ENCODE assay signal across 9 cellular contexts in the genomic region with DNA sequence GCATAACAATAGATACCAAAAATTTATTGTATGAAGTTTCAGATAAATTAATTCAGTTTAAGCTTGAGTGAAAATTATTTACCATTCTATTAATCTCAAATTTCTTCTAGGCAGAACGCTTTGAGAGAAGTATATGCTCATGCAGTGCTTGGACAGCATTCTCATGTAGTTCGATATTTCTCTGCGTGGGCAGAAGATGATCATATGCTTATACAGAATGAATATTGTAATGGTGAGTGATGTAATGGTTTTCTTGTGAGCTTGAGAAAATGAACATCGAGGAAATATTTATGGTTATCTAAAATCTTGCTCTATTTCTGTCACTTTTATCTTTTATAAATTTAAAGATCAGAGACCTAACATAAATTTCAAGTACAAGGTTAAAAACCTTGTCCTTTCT. TPM values are rescaled to one million over a fixed set of nuclear protein-coding genes. Genes with fewer than 3 reads are reported as not detected.
DNase-seq lines count a peak whose midpoint lies in the region; ATAC-seq and TF ChIP-seq lines count a peak whose summit lies in the region.
"Had no signal": no experiment of that assay in that cellular context is flagged by ENCODE, and none has a peak within 500 bp of the region (broad histone marks: within the 10 kb centered on the region; RNA-seq: fewer than 3 reads in every experiment).

No MANE protein-coding gene starts in this region.

- in situ Hi-C loops in ACHN (cut with HindIII; ENCODE audit: low pct_ligation_motif_present, low pct_unique_long_range_greater_than_20kb, low sequenced_read_pairs), result no loop called here

- H3K4me3 ChIP-seq in right cardiac atrium (ENCODE audit: low read length) (peak overlapping the region; percentile 86), thoracic aorta (peak overlapping the region; percentile 85)

- H3K27ac ChIP-seq in right cardiac atrium (ENCODE audit: low read length) (no peak overlapping the region), thoracic aorta (peak overlapping the region; percentile 86 to 96)

- no peaks in the 10 kb centered on the region for H3K9me3 Mint-ChIP-seq in activated CD8-positive, alpha-beta memory T cell treated with anti-CD3 and anti-CD28 coated beads, Interleukin-2, amount 10 ng/mL, durations not matched to agents 7 days and 5 days (ENCODE audit: low read depth)
- no peaks in the 10 kb centered on the region for H3K9me3 Mint-ChIP-seq in activated T-helper 1 cell treated with anti-CD3 and anti-CD28 coated beads, Interleukin-12 subunit alpha, Interleukin-12 subunit beta, Interleukin-2, Interleukin-4 antibody, amounts not matched to agents 30 ng/mL and 10 ng/mL and 1 ng/mL, durations not matched to agents 14 hours and 24 hours and 36 hours

- TF ChIP-seq CTCF in thoracic aorta (IDR thresholded peaks at IDR 0.05), result no peak

- WGBS in right cardiac atrium, result 38% methylated on average over 4 of the region's 4 CpGs

- CTCF ChIA-PET in activated CD8-positive, alpha-beta memory T cell treated with anti-CD3 and anti-CD28 coated beads, Interleukin-2, amount 10 ng/mL, durations not matched to agents 7 days and 5 days (lab: Charles Lee), result interaction anchor here (0.6 to 7.7 kb wide), 13 partner anchors 11 to 731 kb away, joined by 3 to 78 read pairs (median 4); no protein-coding TSS in a partner anchor

- peaks cover 1% of the 10 kb centered on the region for H3K4me1 ChIP-seq in right cardiac atrium (ENCODE audit: control insufficient read depth, insufficient read depth, low read length)
- peaks cover 2 to 18% of the 10 kb centered on the region in 2 donors for H3K4me1 ChIP-seq in thoracic aorta (ENCODE audit: control insufficient read depth in 1 of 2, low read depth in 2 of 2)

- H3K4me3 Mint-ChIP-seq in activated CD8-positive, alpha-beta memory T cell treated with anti-CD3 and anti-CD28 coated beads, Interleukin-2, amount 10 ng/mL, durations not matched to agents 7 days and 5 days, result peak overlapping the region; percentile 89
- peak overlapping the region; percentile 93 for H3K4me3 Mint-ChIP-seq in activated T-helper 1 cell treated with anti-CD3 and anti-CD28 coated beads, Interleukin-12 subunit alpha, Interleukin-12 subunit beta, Interleukin-2, Interleukin-4 antibody, amounts not matched to agents 30 ng/mL and 10 ng/mL and 1 ng/mL, durations not matched to agents 14 hours and 24 hours and 36 hours

- no peaks in the 10 kb centered on the region for H3K27me3 Mint-ChIP-seq in activated CD8-positive, alpha-beta memory T cell treated with anti-CD3 and anti-CD28 coated beads, Interleukin-2, amount 10 ng/mL, durations not matched to agents 7 days and 5 days
- H3K27me3 Mint-ChIP-seq in activated T-helper 1 cell treated with anti-CD3 and anti-CD28 coated beads, Interleukin-12 subunit alpha, Interleukin-12 subunit beta, Interleukin-2, Interleukin-4 antibody, amounts not matched to agents 30 ng/mL and 10 ng/mL and 1 ng/mL, durations not matched to agents 14 hours and 24 hours and 36 hours (ENCODE audit: insufficient read depth), result no peaks in the 10 kb centered on the region

- H3K9me3 ChIP-seq in right cardiac atrium (ENCODE audit: control insufficient read depth, low read length), result no peaks in the 10 kb centered on the region
- no peaks in the 10 kb centered on the region for H3K9me3 ChIP-seq in thoracic aorta

- peaks cover 46% of the 10 kb centered on the region for H3K4me1 Mint-ChIP-seq in activated CD8-positive, alpha-beta memory T cell treated with anti-CD3 and anti-CD28 coated beads, Interleukin-2, amount 10 ng/mL, durations not matched to agents 7 days and 5 days
- H3K4me1 Mint-ChIP-seq in activated T-helper 1 cell treated with anti-CD3 and anti-CD28 coated beads, Interleukin-12 subunit alpha, Interleukin-12 subunit beta, Interleukin-2, Interleukin-4 antibody, amounts not matched to agents 30 ng/mL and 10 ng/mL and 1 ng/mL, durations not matched to agents 14 hours and 24 hours and 36 hours (ENCODE audit: low read depth), result peaks cover 63% of the 10 kb centered on the region

- intact Hi-C loops in activated T-helper 1 cell treated with anti-CD3 and anti-CD28 coated beads, Interleukin-12 subunit alpha, Interleukin-12 subunit beta, Interleukin-2, Interleukin-4 antibody, amounts not matched to agents 30 ng/mL and 10 ng/mL and 1 ng/mL, durations not matched to agents 14 hours and 24 hours and 36 hours (cut with micrococcal nuclease), result loop anchor here (5.0 to 10.0 kb wide), 3 partner anchors 892 to 1228 kb away; partner anchors contain the start of genes CTR9, EIF4G2, RPL27A and TRIM66
- intact Hi-C loops in right cardiac atrium (cut with DNase I), result loop anchor here in 1 of 4 donors (10.0 kb wide), 1 partner anchor 52 kb away; no protein-coding TSS in a partner anchor
- intact Hi-C loops in left colon (cut with DNase I, micrococcal nuclease), result no loop called here

- peak overlapping the region; percentile 84 for H3K27ac Mint-ChIP-seq in activated CD8-positive, alpha-beta memory T cell treated with anti-CD3 and anti-CD28 coated beads, Interleukin-2, amount 10 ng/mL, durations not matched to agents 7 days and 5 days
- peak overlapping the region; percentile 36 for H3K27ac Mint-ChIP-seq in activated T-helper 1 cell treated with anti-CD3 and anti-CD28 coated beads, Interleukin-12 subunit alpha, Interleukin-12 subunit beta, Interleukin-2, Interleukin-4 antibody, amounts not matched to agents 30 ng/mL and 10 ng/mL and 1 ng/mL, durations not matched to agents 14 hours and 24 hours and 36 hours

- H3K27me3 ChIP-seq in right cardiac atrium (ENCODE audit: control insufficient read depth, insufficient read depth) (no peaks in the 10 kb centered on the region), thoracic aorta (replicated peaks; ENCODE audit: insufficient read depth) (no peaks in the 10 kb centered on the region)

- no peak for DNase-seq in activated CD8-positive, alpha-beta memory T cell treated with anti-CD3 and anti-CD28 coated beads, Interleukin-2, amount 10 ng/mL, durations not matched to agents 7 days and 5 days
- no peak for DNase-seq in activated CD8-positive, alpha-beta memory T cell treated with anti-CD3 and anti-CD28 coated beads, Interleukin-2, amount 50 U/mL, for 4 hours
- no peak for DNase-seq in activated T-helper 1 cell treated with anti-CD3 and anti-CD28 coated beads, Interleukin-12 subunit alpha, Interleukin-12 subunit beta, Interleukin-2, Interleukin-4 antibody, amounts not matched to agents 30 ng/mL and 10 ng/mL and 1 ng/mL, durations not matched to agents 14 hours and 24 hours and 36 hours (ENCODE audit: low spot score)
- DNase-seq in right cardiac atrium (no peak), thoracic aorta (ENCODE audit: low spot score) (no peak), MV-4-11 (lab: John Stamatoyannopoulos, UW) (no peak), ACHN (no peak), left colon (no peak)
- DNase-seq: foreskin melanocyte had no signal

- H3K36me3 Mint-ChIP-seq in activated CD8-positive, alpha-beta memory T cell treated with anti-CD3 and anti-CD28 coated beads, Interleukin-2, amount 10 ng/mL, durations not matched to agents 7 days and 5 days, result peaks cover 68% of the 10 kb centered on the region
- peaks cover 56% of the 10 kb centered on the region for H3K36me3 Mint-ChIP-seq in activated T-helper 1 cell treated with anti-CD3 and anti-CD28 coated beads, Interleukin-12 subunit alpha, Interleukin-12 subunit beta, Interleukin-2, Interleukin-4 antibody, amounts not matched to agents 30 ng/mL and 10 ng/mL and 1 ng/mL, durations not matched to agents 14 hours and 24 hours and 36 hours (ENCODE audit: low read depth)

- H3K36me3 ChIP-seq in thoracic aorta, result peaks cover 8% of the 10 kb centered on the region

- no peak for ATAC-seq in activated CD8-positive, alpha-beta memory T cell treated with anti-CD3 and anti-CD28 coated beads, Interleukin-2, amount 10 ng/mL, durations not matched to agents 7 days and 5 days
- ATAC-seq in right cardiac atrium (no peak), thoracic aorta (ENCODE audit: insufficient number of reproducible peaks, low FRiP score, low read depth) (no peak), left colon (no peak)

RNA-seq across cellular contexts. Expression of gene WEE1, which starts 3.6 kb away (rescaled TPM):
- 10 to 100 TPM; 76.8 to 83.3 TPM for total RNA-seq in activated CD8-positive, alpha-beta memory T cell treated with anti-CD3 and anti-CD28 coated beads, Interleukin-2, amount 10 ng/mL, durations not matched to agents 7 days and 5 days
- total RNA-seq in activated T-helper 1 cell treated with anti-CD3 and anti-CD28 coated beads, Interleukin-12 subunit alpha, Interleukin-12 subunit beta, Interleukin-2, Interleukin-4 antibody, amounts not matched to agents 30 ng/mL and 10 ng/mL and 1 ng/mL, durations not matched to agents 14 hours and 24 hours and 36 hours, result 51.4 and 54.2 TPM in 2 replicates
- total RNA-seq in right cardiac atrium, result 10 to 100 TPM; 51.6 to 85.0 (median 60.4) TPM
- 30.0 TPM for polyA plus RNA-seq in right cardiac atrium
- 10 to 100 TPM; 36.9 to 44.3 TPM for total RNA-seq in thoracic aorta
- 10 to 100 TPM; 16.1 to 23.9 TPM for total RNA-seq in left colon
